Comparison of ENCODE assay signal across 1 cellular context in the genomic region with DNA sequence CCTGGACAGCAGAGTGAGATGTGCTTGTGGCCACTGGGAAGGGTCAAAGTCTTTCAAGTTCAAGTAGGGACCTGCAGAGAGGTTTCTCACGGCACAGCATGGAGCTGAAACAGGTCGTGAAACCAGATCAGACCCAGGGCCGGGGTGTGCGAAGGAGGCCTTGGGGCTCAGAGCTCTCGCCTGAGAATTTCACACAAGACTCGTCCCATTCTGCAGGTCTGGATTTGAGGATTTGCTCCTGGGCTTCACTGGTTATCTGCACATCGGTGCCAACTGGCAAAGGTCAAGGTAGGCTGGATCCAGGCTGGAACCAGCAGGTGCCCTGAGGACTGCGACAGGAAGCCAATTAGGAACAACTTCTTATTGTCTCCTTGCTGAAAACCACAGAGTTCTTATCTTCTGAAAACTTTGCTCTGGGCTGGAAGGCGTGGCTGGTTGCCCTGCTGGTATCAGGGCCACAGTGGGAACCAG.
TF ChIP-seq lines count a peak whose summit lies in the region.

No MANE protein-coding gene starts in this region.

TF ChIP-seq in K562, 482 proteins besides CTCF, POLR2A, EP300 and RAD21 (continued from another document and continues in another):
- TF ChIP-seq NCOA2 (IDR thresholded peaks at IDR 0.05; ENCODE audit: partially characterized antibody in 2 of 2) (no peak), KHSRP (IDR thresholded peaks at IDR 0.05) (no peak), ZNF124 (CRISPR knock-in tag; IDR thresholded peaks at IDR 0.05) (no peak), ZBED1 (IDR thresholded peaks at IDR 0.05) (no peak), MECOM (CRISPR knock-in tag; IDR thresholded peaks at IDR 0.05) (no peak), CBFA2T2 (conservative IDR thresholded peaks at IDR 0.05) (peak; percentile 19), JUND (IDR thresholded peaks at IDR 0.05; ENCODE audit: borderline replicate concordance, low read depth, low read length) (peak; percentile 30; the same call in 1 of the 2 replicates), JUND (tag; IDR thresholded peaks at IDR 0.05; ENCODE audit: borderline replicate concordance, low read depth, low read length) (no peak), PRPF4 (IDR thresholded peaks at IDR 0.05; ENCODE audit: insufficient read depth, low read depth, low read length, poor library complexity, severe bottlenecking) (no peak), PHTF2 (CRISPR knock-in tag; IDR thresholded peaks at IDR 0.05) (no peak), ZC3H11A (IDR thresholded peaks at IDR 0.05; ENCODE audit: low read depth, low read length) (no peak), TCF7L2 (IDR thresholded peaks at IDR 0.05; ENCODE audit: low read depth, low read length) (no peak), PRMT5 (CRISPR knock-in tag; IDR thresholded peaks at IDR 0.05) (no peak), FOS (IDR thresholded peaks at IDR 0.05; ENCODE audit: extremely low read depth, insufficient read length) (no peak), NR3C1 (CRISPR knock-in tag; IDR thresholded peaks at IDR 0.05) (no peak), ZFX (CRISPR knock-in tag; IDR thresholded peaks at IDR 0.05) (peak; percentile 25; the same call in 1 of the 2 replicates), WHSC1 (IDR thresholded peaks at IDR 0.05; ENCODE audit: low read length) (no peak), BRD9 (IDR thresholded peaks at IDR 0.05; ENCODE audit: low read depth, partially characterized antibody) (no peak), MYNN (IDR thresholded peaks at IDR 0.05) (peak; percentile 75; the same call in 1 of the 2 replicates), MYNN (CRISPR knock-in tag; IDR thresholded peaks at IDR 0.05) (no peak), ZBTB1 (CRISPR knock-in tag; IDR thresholded peaks at IDR 0.05; ENCODE audit: borderline replicate concordance, low read depth) (no peak), BCL6 (CRISPR knock-in tag; IDR thresholded peaks at IDR 0.05) (no peak), BMI1 (IDR thresholded peaks at IDR 0.05; ENCODE audit: low read length) (no peak), HNRNPK (IDR thresholded peaks at IDR 0.05; ENCODE audit: low read depth, low read length, poor library complexity, severe bottlenecking) (no peak), ZNF431 (CRISPR knock-in tag; IDR thresholded peaks at IDR 0.05) (no peak)
- TF ChIP-seq, protein P1, sequence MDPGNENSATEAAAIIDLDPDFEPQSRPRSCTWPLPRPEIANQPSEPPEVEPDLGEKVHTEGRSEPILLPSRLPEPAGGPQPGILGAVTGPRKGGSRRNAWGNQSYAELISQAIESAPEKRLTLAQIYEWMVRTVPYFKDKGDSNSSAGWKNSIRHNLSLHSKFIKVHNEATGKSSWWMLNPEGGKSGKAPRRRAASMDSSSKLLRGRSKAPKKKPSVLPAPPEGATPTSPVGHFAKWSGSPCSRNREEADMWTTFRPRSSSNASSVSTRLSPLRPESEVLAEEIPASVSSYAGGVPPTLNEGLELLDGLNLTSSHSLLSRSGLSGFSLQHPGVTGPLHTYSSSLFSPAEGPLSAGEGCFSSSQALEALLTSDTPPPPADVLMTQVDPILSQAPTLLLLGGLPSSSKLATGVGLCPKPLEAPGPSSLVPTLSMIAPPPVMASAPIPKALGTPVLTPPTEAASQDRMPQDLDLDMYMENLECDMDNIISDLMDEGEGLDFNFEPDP (CRISPR knock-in tag; IDR thresholded peaks at IDR 0.05) = no peak
- TF ChIP-seq, protein P2, sequence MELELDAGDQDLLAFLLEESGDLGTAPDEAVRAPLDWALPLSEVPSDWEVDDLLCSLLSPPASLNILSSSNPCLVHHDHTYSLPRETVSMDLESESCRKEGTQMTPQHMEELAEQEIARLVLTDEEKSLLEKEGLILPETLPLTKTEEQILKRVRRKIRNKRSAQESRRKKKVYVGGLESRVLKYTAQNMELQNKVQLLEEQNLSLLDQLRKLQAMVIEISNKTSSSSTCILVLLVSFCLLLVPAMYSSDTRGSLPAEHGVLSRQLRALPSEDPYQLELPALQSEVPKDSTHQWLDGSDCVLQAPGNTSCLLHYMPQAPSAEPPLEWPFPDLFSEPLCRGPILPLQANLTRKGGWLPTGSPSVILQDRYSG (tag; conservative IDR thresholded peaks at IDR 0.05; ENCODE audit: low read depth) = 0 out of 2 replicates have a peak, but pooled peaks have one; percentile 44
- TF ChIP-seq, protein P3, sequence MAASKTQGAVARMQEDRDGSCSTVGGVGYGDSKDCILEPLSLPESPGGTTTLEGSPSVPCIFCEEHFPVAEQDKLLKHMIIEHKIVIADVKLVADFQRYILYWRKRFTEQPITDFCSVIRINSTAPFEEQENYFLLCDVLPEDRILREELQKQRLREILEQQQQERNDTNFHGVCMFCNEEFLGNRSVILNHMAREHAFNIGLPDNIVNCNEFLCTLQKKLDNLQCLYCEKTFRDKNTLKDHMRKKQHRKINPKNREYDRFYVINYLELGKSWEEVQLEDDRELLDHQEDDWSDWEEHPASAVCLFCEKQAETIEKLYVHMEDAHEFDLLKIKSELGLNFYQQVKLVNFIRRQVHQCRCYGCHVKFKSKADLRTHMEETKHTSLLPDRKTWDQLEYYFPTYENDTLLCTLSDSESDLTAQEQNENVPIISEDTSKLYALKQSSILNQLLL (CRISPR knock-in tag; IDR thresholded peaks at IDR 0.05; ENCODE audit: borderline replicate concordance) = no peak
- TF ChIP-seq, protein P4, sequence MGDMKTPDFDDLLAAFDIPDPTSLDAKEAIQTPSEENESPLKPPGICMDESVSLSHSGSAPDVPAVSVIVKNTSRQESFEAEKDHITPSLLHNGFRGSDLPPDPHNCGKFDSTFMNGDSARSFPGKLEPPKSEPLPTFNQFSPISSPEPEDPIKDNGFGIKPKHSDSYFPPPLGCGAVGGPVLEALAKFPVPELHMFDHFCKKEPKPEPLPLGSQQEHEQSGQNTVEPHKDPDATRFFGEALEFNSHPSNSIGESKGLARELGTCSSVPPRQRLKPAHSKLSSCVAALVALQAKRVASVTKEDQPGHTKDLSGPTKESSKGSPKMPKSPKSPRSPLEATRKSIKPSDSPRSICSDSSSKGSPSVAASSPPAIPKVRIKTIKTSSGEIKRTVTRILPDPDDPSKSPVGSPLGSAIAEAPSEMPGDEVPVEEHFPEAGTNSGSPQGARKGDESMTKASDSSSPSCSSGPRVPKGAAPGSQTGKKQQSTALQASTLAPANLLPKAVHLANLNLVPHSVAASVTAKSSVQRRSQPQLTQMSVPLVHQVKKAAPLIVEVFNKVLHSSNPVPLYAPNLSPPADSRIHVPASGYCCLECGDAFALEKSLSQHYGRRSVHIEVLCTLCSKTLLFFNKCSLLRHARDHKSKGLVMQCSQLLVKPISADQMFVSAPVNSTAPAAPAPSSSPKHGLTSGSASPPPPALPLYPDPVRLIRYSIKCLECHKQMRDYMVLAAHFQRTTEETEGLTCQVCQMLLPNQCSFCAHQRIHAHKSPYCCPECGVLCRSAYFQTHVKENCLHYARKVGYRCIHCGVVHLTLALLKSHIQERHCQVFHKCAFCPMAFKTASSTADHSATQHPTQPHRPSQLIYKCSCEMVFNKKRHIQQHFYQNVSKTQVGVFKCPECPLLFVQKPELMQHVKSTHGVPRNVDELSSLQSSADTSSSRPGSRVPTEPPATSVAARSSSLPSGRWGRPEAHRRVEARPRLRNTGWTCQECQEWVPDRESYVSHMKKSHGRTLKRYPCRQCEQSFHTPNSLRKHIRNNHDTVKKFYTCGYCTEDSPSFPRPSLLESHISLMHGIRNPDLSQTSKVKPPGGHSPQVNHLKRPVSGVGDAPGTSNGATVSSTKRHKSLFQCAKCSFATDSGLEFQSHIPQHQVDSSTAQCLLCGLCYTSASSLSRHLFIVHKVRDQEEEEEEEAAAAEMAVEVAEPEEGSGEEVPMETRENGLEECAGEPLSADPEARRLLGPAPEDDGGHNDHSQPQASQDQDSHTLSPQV (IDR thresholded peaks at IDR 0.05) = no peak
- TF ChIP-seq, protein P5, sequence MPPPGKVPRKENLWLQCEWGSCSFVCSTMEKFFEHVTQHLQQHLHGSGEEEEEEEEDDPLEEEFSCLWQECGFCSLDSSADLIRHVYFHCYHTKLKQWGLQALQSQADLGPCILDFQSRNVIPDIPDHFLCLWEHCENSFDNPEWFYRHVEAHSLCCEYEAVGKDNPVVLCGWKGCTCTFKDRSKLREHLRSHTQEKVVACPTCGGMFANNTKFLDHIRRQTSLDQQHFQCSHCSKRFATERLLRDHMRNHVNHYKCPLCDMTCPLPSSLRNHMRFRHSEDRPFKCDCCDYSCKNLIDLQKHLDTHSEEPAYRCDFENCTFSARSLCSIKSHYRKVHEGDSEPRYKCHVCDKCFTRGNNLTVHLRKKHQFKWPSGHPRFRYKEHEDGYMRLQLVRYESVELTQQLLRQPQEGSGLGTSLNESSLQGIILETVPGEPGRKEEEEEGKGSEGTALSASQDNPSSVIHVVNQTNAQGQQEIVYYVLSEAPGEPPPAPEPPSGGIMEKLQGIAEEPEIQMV (tag; conservative IDR thresholded peaks at IDR 0.05; ENCODE audit: low read depth) = no peak
- TF ChIP-seq, protein P6, sequence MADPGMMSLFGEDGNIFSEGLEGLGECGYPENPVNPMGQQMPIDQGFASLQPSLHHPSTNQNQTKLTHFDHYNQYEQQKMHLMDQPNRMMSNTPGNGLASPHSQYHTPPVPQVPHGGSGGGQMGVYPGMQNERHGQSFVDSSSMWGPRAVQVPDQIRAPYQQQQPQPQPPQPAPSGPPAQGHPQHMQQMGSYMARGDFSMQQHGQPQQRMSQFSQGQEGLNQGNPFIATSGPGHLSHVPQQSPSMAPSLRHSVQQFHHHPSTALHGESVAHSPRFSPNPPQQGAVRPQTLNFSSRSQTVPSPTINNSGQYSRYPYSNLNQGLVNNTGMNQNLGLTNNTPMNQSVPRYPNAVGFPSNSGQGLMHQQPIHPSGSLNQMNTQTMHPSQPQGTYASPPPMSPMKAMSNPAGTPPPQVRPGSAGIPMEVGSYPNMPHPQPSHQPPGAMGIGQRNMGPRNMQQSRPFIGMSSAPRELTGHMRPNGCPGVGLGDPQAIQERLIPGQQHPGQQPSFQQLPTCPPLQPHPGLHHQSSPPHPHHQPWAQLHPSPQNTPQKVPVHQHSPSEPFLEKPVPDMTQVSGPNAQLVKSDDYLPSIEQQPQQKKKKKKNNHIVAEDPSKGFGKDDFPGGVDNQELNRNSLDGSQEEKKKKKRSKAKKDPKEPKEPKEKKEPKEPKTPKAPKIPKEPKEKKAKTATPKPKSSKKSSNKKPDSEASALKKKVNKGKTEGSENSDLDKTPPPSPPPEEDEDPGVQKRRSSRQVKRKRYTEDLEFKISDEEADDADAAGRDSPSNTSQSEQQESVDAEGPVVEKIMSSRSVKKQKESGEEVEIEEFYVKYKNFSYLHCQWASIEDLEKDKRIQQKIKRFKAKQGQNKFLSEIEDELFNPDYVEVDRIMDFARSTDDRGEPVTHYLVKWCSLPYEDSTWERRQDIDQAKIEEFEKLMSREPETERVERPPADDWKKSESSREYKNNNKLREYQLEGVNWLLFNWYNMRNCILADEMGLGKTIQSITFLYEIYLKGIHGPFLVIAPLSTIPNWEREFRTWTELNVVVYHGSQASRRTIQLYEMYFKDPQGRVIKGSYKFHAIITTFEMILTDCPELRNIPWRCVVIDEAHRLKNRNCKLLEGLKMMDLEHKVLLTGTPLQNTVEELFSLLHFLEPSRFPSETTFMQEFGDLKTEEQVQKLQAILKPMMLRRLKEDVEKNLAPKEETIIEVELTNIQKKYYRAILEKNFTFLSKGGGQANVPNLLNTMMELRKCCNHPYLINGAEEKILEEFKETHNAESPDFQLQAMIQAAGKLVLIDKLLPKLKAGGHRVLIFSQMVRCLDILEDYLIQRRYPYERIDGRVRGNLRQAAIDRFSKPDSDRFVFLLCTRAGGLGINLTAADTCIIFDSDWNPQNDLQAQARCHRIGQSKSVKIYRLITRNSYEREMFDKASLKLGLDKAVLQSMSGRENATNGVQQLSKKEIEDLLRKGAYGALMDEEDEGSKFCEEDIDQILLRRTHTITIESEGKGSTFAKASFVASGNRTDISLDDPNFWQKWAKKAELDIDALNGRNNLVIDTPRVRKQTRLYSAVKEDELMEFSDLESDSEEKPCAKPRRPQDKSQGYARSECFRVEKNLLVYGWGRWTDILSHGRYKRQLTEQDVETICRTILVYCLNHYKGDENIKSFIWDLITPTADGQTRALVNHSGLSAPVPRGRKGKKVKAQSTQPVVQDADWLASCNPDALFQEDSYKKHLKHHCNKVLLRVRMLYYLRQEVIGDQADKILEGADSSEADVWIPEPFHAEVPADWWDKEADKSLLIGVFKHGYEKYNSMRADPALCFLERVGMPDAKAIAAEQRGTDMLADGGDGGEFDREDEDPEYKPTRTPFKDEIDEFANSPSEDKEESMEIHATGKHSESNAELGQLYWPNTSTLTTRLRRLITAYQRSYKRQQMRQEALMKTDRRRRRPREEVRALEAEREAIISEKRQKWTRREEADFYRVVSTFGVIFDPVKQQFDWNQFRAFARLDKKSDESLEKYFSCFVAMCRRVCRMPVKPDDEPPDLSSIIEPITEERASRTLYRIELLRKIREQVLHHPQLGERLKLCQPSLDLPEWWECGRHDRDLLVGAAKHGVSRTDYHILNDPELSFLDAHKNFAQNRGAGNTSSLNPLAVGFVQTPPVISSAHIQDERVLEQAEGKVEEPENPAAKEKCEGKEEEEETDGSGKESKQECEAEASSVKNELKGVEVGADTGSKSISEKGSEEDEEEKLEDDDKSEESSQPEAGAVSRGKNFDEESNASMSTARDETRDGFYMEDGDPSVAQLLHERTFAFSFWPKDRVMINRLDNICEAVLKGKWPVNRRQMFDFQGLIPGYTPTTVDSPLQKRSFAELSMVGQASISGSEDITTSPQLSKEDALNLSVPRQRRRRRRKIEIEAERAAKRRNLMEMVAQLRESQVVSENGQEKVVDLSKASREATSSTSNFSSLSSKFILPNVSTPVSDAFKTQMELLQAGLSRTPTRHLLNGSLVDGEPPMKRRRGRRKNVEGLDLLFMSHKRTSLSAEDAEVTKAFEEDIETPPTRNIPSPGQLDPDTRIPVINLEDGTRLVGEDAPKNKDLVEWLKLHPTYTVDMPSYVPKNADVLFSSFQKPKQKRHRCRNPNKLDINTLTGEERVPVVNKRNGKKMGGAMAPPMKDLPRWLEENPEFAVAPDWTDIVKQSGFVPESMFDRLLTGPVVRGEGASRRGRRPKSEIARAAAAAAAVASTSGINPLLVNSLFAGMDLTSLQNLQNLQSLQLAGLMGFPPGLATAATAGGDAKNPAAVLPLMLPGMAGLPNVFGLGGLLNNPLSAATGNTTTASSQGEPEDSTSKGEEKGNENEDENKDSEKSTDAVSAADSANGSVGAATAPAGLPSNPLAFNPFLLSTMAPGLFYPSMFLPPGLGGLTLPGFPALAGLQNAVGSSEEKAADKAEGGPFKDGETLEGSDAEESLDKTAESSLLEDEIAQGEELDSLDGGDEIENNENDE (IDR thresholded peaks at IDR 0.05; ENCODE audit: low read depth, low read length) = no peak
- TF ChIP-seq, protein P7, sequence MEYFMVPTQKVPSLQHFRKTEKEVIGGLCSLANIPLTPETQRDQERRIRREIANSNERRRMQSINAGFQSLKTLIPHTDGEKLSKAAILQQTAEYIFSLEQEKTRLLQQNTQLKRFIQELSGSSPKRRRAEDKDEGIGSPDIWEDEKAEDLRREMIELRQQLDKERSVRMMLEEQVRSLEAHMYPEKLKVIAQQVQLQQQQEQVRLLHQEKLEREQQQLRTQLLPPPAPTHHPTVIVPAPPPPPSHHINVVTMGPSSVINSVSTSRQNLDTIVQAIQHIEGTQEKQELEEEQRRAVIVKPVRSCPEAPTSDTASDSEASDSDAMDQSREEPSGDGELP (CRISPR knock-in tag; IDR thresholded peaks at IDR 0.05; ENCODE audit: borderline replicate concordance) = peak; percentile 43; the same call in 1 of the 2 replicates
- TF ChIP-seq, protein P8, sequence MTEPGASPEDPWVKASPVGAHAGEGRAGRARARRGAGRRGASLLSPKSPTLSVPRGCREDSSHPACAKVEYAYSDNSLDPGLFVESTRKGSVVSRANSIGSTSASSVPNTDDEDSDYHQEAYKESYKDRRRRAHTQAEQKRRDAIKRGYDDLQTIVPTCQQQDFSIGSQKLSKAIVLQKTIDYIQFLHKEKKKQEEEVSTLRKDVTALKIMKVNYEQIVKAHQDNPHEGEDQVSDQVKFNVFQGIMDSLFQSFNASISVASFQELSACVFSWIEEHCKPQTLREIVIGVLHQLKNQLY (CRISPR knock-in tag; conservative IDR thresholded peaks at IDR 0.05) = no peak
